9 cellular contexts compared by ENCODE assay signal in the genomic region with DNA sequence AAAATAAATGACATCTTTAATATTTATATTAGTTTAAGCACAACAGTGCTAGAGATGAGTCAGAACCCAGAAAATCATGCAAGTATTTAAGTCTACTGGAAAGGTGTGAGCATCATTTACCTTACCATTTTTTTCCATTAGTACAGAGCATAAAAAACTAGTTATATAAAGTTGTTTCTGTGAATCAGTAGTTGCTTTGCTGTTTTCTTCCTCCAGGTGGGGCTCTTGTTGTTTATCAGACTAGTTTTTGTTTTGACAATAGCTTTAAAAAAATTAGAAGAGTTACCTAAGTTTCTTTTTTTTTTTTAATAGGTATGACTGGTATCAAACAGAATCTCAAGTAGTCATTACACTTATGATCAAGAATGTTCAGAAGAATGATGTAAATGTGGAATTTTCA. TPM values are rescaled to one million over a fixed set of nuclear protein-coding genes. Genes with fewer than 3 reads are reported as not detected.
DNase-seq lines count a peak whose midpoint lies in the region; ATAC-seq lines count a peak whose summit lies in the region.
"Had no signal": no experiment of that assay in that cellular context is flagged by ENCODE, and none has a peak within 500 bp of the region (broad histone marks: within the 10 kb centered on the region; RNA-seq: fewer than 3 reads in every experiment).

No MANE protein-coding gene starts in this region.

- no peaks in the 10 kb centered on the region for H3K9me3 ChIP-seq in trophoblast cell (ENCODE audit: insufficient read depth, low read depth, low read length)
- H3K9me3 ChIP-seq: thoracic aorta had no signal

- no peak overlapping the region for H3K4me2 ChIP-seq in trophoblast cell (ENCODE audit: low read length)

- ATAC-seq in HG02970 (IDR thresholded peaks at IDR 0.05; ENCODE audit: low FRiP score, unreplicated experiment): no peak

- H3K4me1 ChIP-seq in trophoblast cell (ENCODE audit: control insufficient read depth in 1 of 2, insufficient read depth in 2 of 2, low read length in 2 of 2): no peaks in the 10 kb centered on the region

- no peak overlapping the region for H3K4ac ChIP-seq in trophoblast cell (ENCODE audit: low read depth, low read length)

- H4K12ac ChIP-seq in trophoblast cell (ENCODE audit: low read depth, low read length): no peak overlapping the region

- H3K27me3 ChIP-seq in trophoblast cell (ENCODE audit: insufficient read depth, low read length): no peaks in the 10 kb centered on the region

- peaks cover 17 to 25% of the 10 kb centered on the region in 2 experiments for H3K36me3 ChIP-seq in trophoblast cell (ENCODE audit: control insufficient read depth in 1 of 2, insufficient read depth in 2 of 2, low read length in 2 of 2)

- H3K9ac ChIP-seq in trophoblast cell (ENCODE audit: low read length): no peak overlapping the region

- H3K18ac ChIP-seq in trophoblast cell (ENCODE audit: low read length): no peak overlapping the region

- no peak overlapping the region for H3K14ac ChIP-seq in trophoblast cell (ENCODE audit: low read length)

- no peak overlapping the region for H2AFZ ChIP-seq in trophoblast cell (ENCODE audit: insufficient read depth, low read length, poor library complexity)

- H3K79me2 ChIP-seq in trophoblast cell (ENCODE audit: control insufficient read depth, insufficient read depth, low read length, poor library complexity): no peaks in the 10 kb centered on the region

- H4K8ac ChIP-seq in trophoblast cell (ENCODE audit: low read depth, low read length): no peak overlapping the region

- H2BK12ac ChIP-seq in trophoblast cell (ENCODE audit: low read length): no peak overlapping the region

- H2AK5ac ChIP-seq in trophoblast cell (ENCODE audit: low read length): no peak overlapping the region

- H3K79me1 ChIP-seq in trophoblast cell (ENCODE audit: low read length): no peaks in the 10 kb centered on the region

- DNase-seq in DMS 273 (lab: John Stamatoyannopoulos, UW; ENCODE audit: unreplicated experiment): peak; percentile 18
- no peak for DNase-seq in DMS 273 treated with DMSO at 0.1 percent for 48 hours (lab: John Stamatoyannopoulos, UW)
- peak; percentile 41 for DNase-seq in NCI-H1694 (lab: John Stamatoyannopoulos, UW)
- DNase-seq in dedifferentiated amniotic fluid mesenchymal stem cell (ENCODE audit: extremely low spot score): peak; percentile 22
- DNase-seq in trophoblast cell: peak; percentile 40 to 74
- DNase-seq in ureter (ENCODE audit: low spot score): no peak
- DNase-seq in stimulated activated CD4-positive, alpha-beta T cell treated with anti-CD3 and anti-CD28 coated beads, Interleukin-12 subunit alpha, Interleukin-12 subunit beta, amount 100 ng/mL, for 4 hours: no peak

- no peak overlapping the region for H2BK120ac ChIP-seq in trophoblast cell (ENCODE audit: insufficient read depth, low read length, poor library complexity)

- no peak overlapping the region for H2BK5ac ChIP-seq in trophoblast cell (ENCODE audit: low read depth, low read length, poor library complexity)

- no peak overlapping the region for H3K23ac ChIP-seq in trophoblast cell (ENCODE audit: low read length)

- no peak overlapping the region for H3K4me3 ChIP-seq in trophoblast cell (ENCODE audit: low read depth, low read length)
- H3K4me3 ChIP-seq: thoracic aorta had no signal

- no peak overlapping the region for H4K91ac ChIP-seq in trophoblast cell (ENCODE audit: low read depth, low read length)

- no peak overlapping the region for H3K27ac ChIP-seq in trophoblast cell (ENCODE audit: low read depth, low read length)
- H3K27ac ChIP-seq: thoracic aorta had no signal

RNA-seq across cellular contexts. Expression of a gene that starts 12.7 kb away (rescaled TPM):
- polyA plus RNA-seq in trophoblast cell (2013): 65.0 and 65.7 TPM in 2 replicates
- total RNA-seq in ureter: 40.9 TPM

RNA-seq across cellular contexts. Expression of a gene that starts 23.1 kb away (rescaled TPM):
- 5.8 and 6.6 TPM in 2 replicates for polyA plus RNA-seq in trophoblast cell (2013)
- 11.4 TPM for total RNA-seq in ureter

Comparison
In these comparisons a context has a peak if more than half of its experiments do, and no peak if none do; other contexts are left out.
1. DNase-seq: peak in DMS 273 (single experiment), NCI-H1694 (single experiment), dedifferentiated amniotic fluid mesenchymal stem cell (single experiment) and trophoblast cell (2 of 2); none in DMS 273 treated with DMSO at 0.1 percent for 48 hours (single experiment), ureter (single experiment) and stimulated activated CD4-positive, alpha-beta T cell treated with anti-CD3 and anti-CD28 coated beads, Interleukin-12 subunit alpha, Interleukin-12 subunit beta, amount 100 ng/mL, for 4 hours (single experiment).